8 cellular contexts compared by ENCODE assay signal in genomic region chr4:165379662-165380061, GRCh38. TPM values are rescaled to one million over a fixed set of nuclear protein-coding genes. Genes with fewer than 3 reads are reported as not detected.
DNase-seq lines count a peak whose midpoint lies in the region; ATAC-seq lines count a peak whose summit lies in the region.

No MANE protein-coding gene starts in this region.

- no peak for ATAC-seq in activated naive CD8-positive, alpha-beta T cell treated with anti-CD3 and anti-CD28 coated beads, Interleukin-2, amount 10 ng/mL, durations not matched to agents 7 days and 5 days (ENCODE audit: low read depth)
- no peak for ATAC-seq in GM18520 (IDR thresholded peaks at IDR 0.05; ENCODE audit: unreplicated experiment)
- ATAC-seq in HG03432 (IDR thresholded peaks at IDR 0.05; ENCODE audit: unreplicated experiment) = no peak

- H3K27me3 Mint-ChIP-seq in activated naive CD8-positive, alpha-beta T cell treated with anti-CD3 and anti-CD28 coated beads, Interleukin-2, amount 10 ng/mL, durations not matched to agents 7 days and 5 days = peaks cover 80% of the 10 kb centered on the region

- no peak overlapping the region for H3K27ac ChIP-seq in stomach smooth muscle (ENCODE audit: low read length)

- H3K4me1 ChIP-seq in iPS-15b (ENCODE audit: control insufficient read depth, insufficient read depth, low read length) (peaks cover 5% of the 10 kb centered on the region), stomach smooth muscle (ENCODE audit: control insufficient read depth, insufficient read depth, low read length) (no peaks in the 10 kb centered on the region)

- no peak overlapping the region for H3K27ac Mint-ChIP-seq in activated naive CD8-positive, alpha-beta T cell treated with anti-CD3 and anti-CD28 coated beads, Interleukin-2, amount 10 ng/mL, durations not matched to agents 7 days and 5 days

- H3K4me1 Mint-ChIP-seq in activated naive CD8-positive, alpha-beta T cell treated with anti-CD3 and anti-CD28 coated beads, Interleukin-2, amount 10 ng/mL, durations not matched to agents 7 days and 5 days = peaks cover 9% of the 10 kb centered on the region

- H3K4me3 ChIP-seq in iPS-15b (ENCODE audit: low read depth, low read length) = peak overlapping the region; percentile 54
- peak overlapping the region; percentile 44 to 86 for H3K4me3 ChIP-seq in stomach smooth muscle (ENCODE audit: low read length in 2 of 2)

- POLR2A ChIA-PET in activated naive CD8-positive, alpha-beta T cell treated with anti-CD3 and anti-CD28 coated beads, Interleukin-2, amount 10 ng/mL, durations not matched to agents 7 days and 5 days (lab: Charles Lee) = no interaction called here

- no peaks in the 10 kb centered on the region for H3K36me3 Mint-ChIP-seq in activated naive CD8-positive, alpha-beta T cell treated with anti-CD3 and anti-CD28 coated beads, Interleukin-2, amount 10 ng/mL, durations not matched to agents 7 days and 5 days

- no peaks in the 10 kb centered on the region for H3K9me3 Mint-ChIP-seq in activated naive CD8-positive, alpha-beta T cell treated with anti-CD3 and anti-CD28 coated beads, Interleukin-2, amount 10 ng/mL, durations not matched to agents 7 days and 5 days

- H3K9me3 ChIP-seq in iPS-15b (ENCODE audit: control insufficient read depth, insufficient read depth, low read length) (no peaks in the 10 kb centered on the region), stomach smooth muscle (ENCODE audit: control insufficient read depth in 2 of 2, low read length in 2 of 2) (peaks cover 3% of the 10 kb centered on the region in 2 donors)

- H3K36me3 ChIP-seq in iPS-15b (ENCODE audit: control insufficient read depth, insufficient read depth, low read length) = no peaks in the 10 kb centered on the region
- no peaks in the 10 kb centered on the region for H3K36me3 ChIP-seq in stomach smooth muscle (ENCODE audit: control insufficient read depth in 2 of 2, insufficient read depth in 2 of 2, low read length in 2 of 2)

- H3K27me3 ChIP-seq in iPS-15b (ENCODE audit: control insufficient read depth, insufficient read depth, low read length) (peaks cover 24% of the 10 kb centered on the region), stomach smooth muscle (ENCODE audit: control insufficient read depth in 1 of 2, insufficient read depth in 2 of 2, low read length in 2 of 2) (no peaks in the 10 kb centered on the region)

- no peak overlapping the region for H3K9ac ChIP-seq in iPS-15b (ENCODE audit: low read depth, low read length)
- H3K9ac ChIP-seq in stomach smooth muscle (ENCODE audit: low read length in 2 of 2) = no peak overlapping the region

- H3K4me3 Mint-ChIP-seq in activated naive CD8-positive, alpha-beta T cell treated with anti-CD3 and anti-CD28 coated beads, Interleukin-2, amount 10 ng/mL, durations not matched to agents 7 days and 5 days = peak overlapping the region; percentile 42

- DNase-seq in DMS53 (lab: John Stamatoyannopoulos, UW) = peak; percentile 60
- DNase-seq in DMS53 treated with DMSO at 0.1 percent for 48 hours (lab: John Stamatoyannopoulos, UW; ENCODE audit: unreplicated experiment) = no peak
- no peak for DNase-seq in activated naive CD8-positive, alpha-beta T cell treated with anti-CD3 and anti-CD28 coated beads, Interleukin-2, amount 10 ng/mL, durations not matched to agents 7 days and 5 days
- no peak for DNase-seq in stimulated activated CD4-positive, alpha-beta T cell treated with anti-CD3 and anti-CD28 coated beads, Interleukin-4, amount 100 ng/mL, for 4 hours

RNA-seq across cellular contexts. Expression of gene CPE, which starts 0.9 kb away (rescaled TPM):
- not detected for total RNA-seq in activated naive CD8-positive, alpha-beta T cell treated with anti-CD3 and anti-CD28 coated beads, Interleukin-2, amount 10 ng/mL, durations not matched to agents 7 days and 5 days

RNA-seq across cellular contexts. Expression of gene MSMO1, which starts 52.2 kb away (rescaled TPM):
- 10 to 100 TPM; 42.3 to 47.4 TPM for total RNA-seq in activated naive CD8-positive, alpha-beta T cell treated with anti-CD3 and anti-CD28 coated beads, Interleukin-2, amount 10 ng/mL, durations not matched to agents 7 days and 5 days
